Comparison of ENCODE assay signal across 8 cellular contexts in the genomic region with DNA sequence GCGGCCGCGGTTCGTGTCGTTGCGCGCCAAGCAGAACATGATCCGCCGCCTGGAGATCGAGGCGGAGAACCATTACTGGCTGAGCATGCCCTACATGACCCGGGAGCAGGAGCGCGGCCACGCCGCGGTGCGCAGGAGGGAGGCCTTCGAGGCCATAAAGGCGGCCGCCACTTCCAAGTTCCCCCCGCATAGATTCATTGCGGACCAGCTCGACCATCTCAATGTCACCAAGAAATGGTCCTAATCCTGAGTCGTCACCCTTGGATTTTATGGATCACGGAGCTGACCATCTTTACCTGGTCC. TPM values are rescaled to one million over a fixed set of nuclear protein-coding genes. Genes with fewer than 3 reads are reported as not detected.
A peak's percentile ranks its signal among the peaks of the same experiment; 100 is the strongest.
DNase-seq lines count a peak whose midpoint lies in the region; ATAC-seq and TF ChIP-seq lines count a peak whose summit lies in the region.

No MANE protein-coding gene starts in this region.

- H3K4me3 Mint-ChIP-seq in MCF 10A (ENCODE audit: unreplicated experiment): peak overlapping the region; percentile 99

- peak overlapping the region; percentile 96 for H2BK15ac ChIP-seq in mesenchymal stem cell (ENCODE audit: low read depth, poor library complexity, severe bottlenecking)

- POLR2A ChIA-PET in MCF 10A (lab: Yijun Ruan, JAX): interaction anchor here (0.6 to 3.7 kb wide), 28 partner anchors 13 to 427 kb away, joined by 3 to 52 read pairs (median 4); partner anchors contain the start of genes LATS2, MICU2 and ZDHHC20

- DNase-seq in DND-41: no peak
- DNase-seq in HL-60 (ENCODE audit: low read depth in 1 of 2, low spot score in 1 of 2): no peak
- DNase-seq in MCF 10A (ENCODE audit: unreplicated experiment): no peak
- DNase-seq in mesenchymal stem cell: no peak
- no peak for DNase-seq in COLO668 (lab: John Stamatoyannopoulos, UW; ENCODE audit: unreplicated experiment)
- DNase-seq in NCI-H2029 treated with DMSO at 0.1 percent for 48 hours (lab: John Stamatoyannopoulos, UW): no peak

- no peaks in the 10 kb centered on the region for H3K4me1 Mint-ChIP-seq in MCF 10A (ENCODE audit: insufficient read depth, unreplicated experiment)

- peak overlapping the region; percentile 65 for H2AFZ ChIP-seq in DND-41 (ENCODE audit: low read depth, low read length)
- H2AFZ ChIP-seq in mesenchymal stem cell (ENCODE audit: low read depth, low read length): peak overlapping the region; percentile 100

- peaks cover 11% of the 10 kb centered on the region for H3K79me1 ChIP-seq in mesenchymal stem cell (replicated peaks; ENCODE audit: low read length, poor library complexity, severe bottlenecking)

- peak overlapping the region; percentile 98 for H2BK120ac ChIP-seq in mesenchymal stem cell (ENCODE audit: low read depth, low read length)

- peak overlapping the region; percentile 90 for H3K27ac Mint-ChIP-seq in MCF 10A (ENCODE audit: low read depth, unreplicated experiment)

- H3K9ac ChIP-seq in DND-41 (ENCODE audit: low read depth, low read length): peak overlapping the region; percentile 88
- peak overlapping the region; percentile 92 for H3K9ac ChIP-seq in mesenchymal stem cell (ENCODE audit: low read length)

- TF ChIP-seq CTCF in DND-41 (IDR thresholded peaks at IDR 0.05; ENCODE audit: borderline replicate concordance, extremely low read depth, low read length, poor library complexity, severe bottlenecking) (no peak), HL-60 (IDR thresholded peaks at IDR 0.05; ENCODE audit: insufficient read depth, low read length) (no peak), MCF 10A (IDR thresholded peaks at IDR 0.05; ENCODE audit: unreplicated experiment) (no peak)

- H2BK12ac ChIP-seq in mesenchymal stem cell (ENCODE audit: low read length in 2 of 2): no peak overlapping the region

- peaks cover 63% of the 10 kb centered on the region for H3K79me2 ChIP-seq in DND-41 (ENCODE audit: insufficient read depth, low read length)

- H3K9me3 ChIP-seq in DND-41 (ENCODE audit: insufficient read depth, low read length, severe bottlenecking): no peaks in the 10 kb centered on the region
- H3K9me3 ChIP-seq in mesenchymal stem cell (ENCODE audit: control insufficient read depth, low read length): no peaks in the 10 kb centered on the region

- H3K4me3 ChIP-seq in DND-41 (ENCODE audit: low read depth in 1 of 2, low read length in 2 of 2): peak overlapping the region; percentile 43 to 83
- H3K4me3 ChIP-seq in HL-60 (replicated peaks; ENCODE audit: insufficient read depth, low read length): peak overlapping the region; percentile 91
- H3K4me3 ChIP-seq in mesenchymal stem cell (ENCODE audit: insufficient read depth in 1 of 2, low read depth in 1 of 2, low read length in 2 of 2): peak overlapping the region; percentile 88 to 100
- peak overlapping the region; percentile 77 for H3K4me3 ChIP-seq in urinary bladder (ENCODE audit: low read depth, low read length)

- BruUV-seq in MCF 10A (replicated peaks; lab: Mats Ljungman, UMichigan): TSS peak; percentile 81

- peaks cover 22% of the 10 kb centered on the region for H4K20me1 ChIP-seq in DND-41 (ENCODE audit: insufficient read depth, low read length)

- peak overlapping the region; percentile 24 for H2AK5ac ChIP-seq in mesenchymal stem cell (ENCODE audit: low read length, severe bottlenecking)

- H3K4me2 ChIP-seq in DND-41 (ENCODE audit: insufficient read depth, low read length) (peak overlapping the region; percentile 70), mesenchymal stem cell (ENCODE audit: low read length, poor library complexity, severe bottlenecking) (peak overlapping the region; percentile 76)

- H3K27ac ChIP-seq in DND-41 (ENCODE audit: low read length) (peak overlapping the region; percentile 96), HL-60 (replicated peaks) (peak overlapping the region; percentile 96), mesenchymal stem cell (ENCODE audit: low read length, poor library complexity, severe bottlenecking) (peak overlapping the region; percentile 97), urinary bladder (ENCODE audit: low read depth) (peak overlapping the region; percentile 93)

- no peaks in the 10 kb centered on the region for H3K27me3 Mint-ChIP-seq in MCF 10A (ENCODE audit: insufficient read depth, unreplicated experiment)

- no peaks in the 10 kb centered on the region for H3K9me3 Mint-ChIP-seq in MCF 10A (ENCODE audit: unreplicated experiment)

- 2% methylated on average over 25 of the region's 26 CpGs for WGBS in mesenchymal stem cell
- WGBS in urinary bladder: under 1% methylated on average over 26 of the region's 26 CpGs

- peak overlapping the region; percentile 93 for H4K91ac ChIP-seq in mesenchymal stem cell (ENCODE audit: low read length)

- H3K36me3 ChIP-seq in DND-41 (ENCODE audit: insufficient read depth, low read length): peaks cover 42% of the 10 kb centered on the region
- peaks cover 0 to 6% of the 10 kb centered on the region in 2 experiments for H3K36me3 ChIP-seq in mesenchymal stem cell (ENCODE audit: control insufficient read depth in 1 of 2, insufficient read depth in 2 of 2, low read depth in 1 of 2, low read length in 2 of 2)
- no peaks in the 10 kb centered on the region for H3K36me3 ChIP-seq in urinary bladder (ENCODE audit: insufficient read depth)

- CTCF ChIA-PET in MCF 10A (lab: Yijun Ruan, JAX): interaction anchor here (0.6 to 2.7 kb wide), 9 partner anchors 14 to 469 kb away, joined by 3 to 15 read pairs (median 5); no protein-coding TSS in a partner anchor

- H2BK5ac ChIP-seq in mesenchymal stem cell (ENCODE audit: low read depth, low read length, poor library complexity, severe bottlenecking): peak overlapping the region; percentile 66

- peaks cover 20% of the 10 kb centered on the region for H3K36me3 Mint-ChIP-seq in MCF 10A (ENCODE audit: insufficient read depth, unreplicated experiment)

- H3K4ac ChIP-seq in mesenchymal stem cell (ENCODE audit: low read depth in 1 of 2, low read length in 2 of 2): peak overlapping the region; percentile 97 to 98

- peak overlapping the region in 1 of 2 experiments; percentile 69 for H3K23ac ChIP-seq in mesenchymal stem cell (ENCODE audit: low read length in 2 of 2)

- H3K18ac ChIP-seq in mesenchymal stem cell (ENCODE audit: low read depth in 1 of 2, low read length in 2 of 2): peak overlapping the region; percentile 94 to 98

- H3K27me3 ChIP-seq in DND-41 (ENCODE audit: insufficient read depth, low read length, poor library complexity): no peaks in the 10 kb centered on the region
- no peaks in the 10 kb centered on the region for H3K27me3 ChIP-seq in HL-60 (ENCODE audit: insufficient read depth, poor library complexity, severe bottlenecking)
- no peaks in the 10 kb centered on the region for H3K27me3 ChIP-seq in mesenchymal stem cell (ENCODE audit: control insufficient read depth in 1 of 2, insufficient read depth in 1 of 2, low read length in 2 of 2)

- peak overlapping the region; percentile 95 for H4K8ac ChIP-seq in mesenchymal stem cell (ENCODE audit: low read length)

- intact Hi-C loops in MCF 10A (cut with micrococcal nuclease): loop anchor here (5.0 kb wide), 1 partner anchor 120 kb away; no protein-coding TSS in a partner anchor

- peak overlapping the region; percentile 80 to 89 for H3K14ac ChIP-seq in mesenchymal stem cell (ENCODE audit: low read length in 2 of 2)

- ATAC-seq in DND-41 (ENCODE audit: insufficient read depth, low read depth) (peak; percentile 24), GM21390 (IDR thresholded peaks at IDR 0.05; ENCODE audit: unreplicated experiment) (peak; percentile 28)

- H3K4me1 ChIP-seq in DND-41 (ENCODE audit: insufficient read depth, low read length) (peaks cover 51% of the 10 kb centered on the region), mesenchymal stem cell (ENCODE audit: control insufficient read depth, insufficient read depth, low read depth, low read length) (peaks cover 12% of the 10 kb centered on the region), urinary bladder (ENCODE audit: insufficient read depth) (no peaks in the 10 kb centered on the region)

RNA-seq across cellular contexts. Expression of gene MRPL57, which starts 0.5 kb away (rescaled TPM):
- total RNA-seq in MCF 10A (2022): 16.8 and 20.8 TPM in 2 replicates
- 18.5 TPM for polyA plus RNA-seq in mesenchymal stem cell (2013, experiment 1 of 2)
- 18.9 TPM for polyA plus RNA-seq in mesenchymal stem cell (2013, experiment 2 of 2)
- 13.4 TPM for total RNA-seq in urinary bladder
- polyA plus RNA-seq in urinary bladder: 22.2 TPM

RNA-seq across cellular contexts. Expression of gene SKA3, which starts 0.6 kb away (rescaled TPM):
- total RNA-seq in MCF 10A (2022) (5.9 and 16.4 TPM in 2 replicates), urinary bladder (16.7 TPM)
- 3.2 TPM for polyA plus RNA-seq in mesenchymal stem cell (2013, experiment 1 of 2)
- 3.4 TPM for polyA plus RNA-seq in mesenchymal stem cell (2013, experiment 2 of 2)
- 0.22 TPM for polyA plus RNA-seq in urinary bladder

RNA-seq across cellular contexts. Expression of gene SAP18, which starts 37.0 kb away (rescaled TPM):
- total RNA-seq in MCF 10A (2022): 213 and 262 TPM in 2 replicates
- 156 TPM for polyA plus RNA-seq in mesenchymal stem cell (2013, experiment 1 of 2)
- polyA plus RNA-seq in mesenchymal stem cell (2013, experiment 2 of 2): 163 TPM
- total RNA-seq in urinary bladder: 46.3 TPM
- polyA plus RNA-seq in urinary bladder: 71.1 TPM
